23 cellular contexts compared by ENCODE assay signal in genomic region chr12:39883411-39883810, GRCh38.
"Had no signal": no experiment of that assay in that cellular context is flagged by ENCODE, and none has a peak within 500 bp of the region (broad histone marks: within the 10 kb centered on the region; RNA-seq: fewer than 3 reads in every experiment).

No MANE protein-coding gene starts in this region.

- H3K4me3 ChIP-seq: pancreas, prostate gland, right lobe of liver, sigmoid colon, stomach, thoracic aorta, thyroid gland, tibial nerve, upper lobe of left lung, vagina had no signal

- DNase-seq: nephron progenitor cell; nucleus accumbens; pancreas; retina; right cardiac atrium; right lobe of liver; sigmoid colon; small intestine; stimulated activated CD4-positive, alpha-beta T cell treated with anti-CD3 and anti-CD28 coated beads, Interleukin-15, amount 100 ng/mL, for 24 hours; stimulated activated CD4-positive, alpha-beta T cell treated with anti-CD3 and anti-CD28 coated beads, Interleukin-2, amount 100 ng/mL, for 24 hours; stimulated activated CD4-positive, alpha-beta T cell treated with anti-CD3 and anti-CD28 coated beads, Interleukin-2, amount 100 ng/mL, for 48 hours; stimulated activated CD4-positive, alpha-beta T cell treated with anti-CD3 and anti-CD28 coated beads, Interleukin-4, amount 100 ng/mL, for 24 hours; stimulated activated naive B cell treated with anti-CD40 and anti-IgM and Interleukin-4, amounts not matched to agents 10 μg/mL and 1 μg/mL and 100 μg/mL, for 72 hours; stimulated activated naive CD4-positive, alpha-beta T cell treated with Interleukin-2 at 50 U/mL for 16 hours; stomach; thyroid gland; trophoblast cell; upper lobe of left lung had no signal

- FAIRE-seq: pancreas, small intestine, urothelium cell line had no signal
